Comparison of ENCODE assay signal across 8 cellular contexts in the genomic region with DNA sequence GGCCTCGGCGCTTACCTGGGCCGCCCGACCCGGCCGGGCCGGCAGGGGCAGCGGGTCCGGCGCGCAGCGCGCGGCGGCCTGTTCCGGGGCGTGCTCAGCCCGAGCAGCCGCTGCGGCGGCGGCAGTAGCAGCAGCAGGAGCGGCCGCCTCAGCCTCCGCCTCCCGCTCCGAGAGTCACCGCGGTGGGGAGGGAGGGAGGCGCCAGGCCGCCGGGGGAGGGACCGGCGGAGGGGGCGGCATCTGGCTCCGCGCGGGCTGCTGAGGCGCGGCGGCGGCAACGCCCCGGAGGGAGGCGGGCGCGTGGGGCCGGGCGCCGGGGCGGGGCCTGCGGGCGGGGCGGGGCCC. TPM values are rescaled to one million over a fixed set of nuclear protein-coding genes. Genes with fewer than 3 reads are reported as not detected.
DNase-seq lines count a peak whose midpoint lies in the region; ATAC-seq and TF ChIP-seq lines count a peak whose summit lies in the region.

A gene with protein sequence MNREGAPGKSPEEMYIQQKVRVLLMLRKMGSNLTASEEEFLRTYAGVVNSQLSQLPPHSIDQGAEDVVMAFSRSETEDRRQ (minus strand): TSS at position 190 of the 345 bp plus-strand sequence. CDS start 38,205 bp downstream, outside the sequence.

- no peaks in the 10 kb centered on the region for H3K79me2 ChIP-seq in OCI-LY7 (ENCODE audit: insufficient read depth, low read depth, low read length)

- peak within 1 kb of the TSS; percentile 99 for H3K4me2 ChIP-seq in OCI-LY7 (ENCODE audit: low read length)

- TF ChIP-seq CTCF in OCI-LY7 (conservative IDR thresholded peaks at IDR 0.05; ENCODE audit: low read length), result no peak
- no peak for TF ChIP-seq CTCF in endothelial cell (IDR thresholded peaks at IDR 0.05; ENCODE audit: unreplicated experiment)

- peak within 1 kb of the TSS; percentile 91 for H2AFZ ChIP-seq in OCI-LY7 (ENCODE audit: low read length)

- peak within 1 kb of the TSS; percentile 77 for H3K27ac Mint-ChIP-seq in endothelial cell (ENCODE audit: unreplicated experiment)
- H3K27ac Mint-ChIP-seq in naive thymus-derived CD8-positive, alpha-beta T cell, result peak within 1 kb of the TSS; percentile 93 to 99 (median 97)

- peak; percentile 98 for DNase-seq in NCI-H2196 treated with DMSO at 0.1 percent for 48 hours (lab: John Stamatoyannopoulos, UW; ENCODE audit: unreplicated experiment)
- no peak for DNase-seq in NCI-H2196 (lab: John Stamatoyannopoulos, UW; ENCODE audit: unreplicated experiment)
- no peak for DNase-seq in OCI-LY7 (ENCODE audit: low spot score)
- DNase-seq in endothelial cell (ENCODE audit: low spot score), result no peak
- no peak for DNase-seq in naive thymus-derived CD8-positive, alpha-beta T cell
- no peak for DNase-seq in dedifferentiated amniotic fluid mesenchymal stem cell (ENCODE audit: extremely low spot score)
- DNase-seq in effector CD4-positive, alpha-beta T cell, result no peak

- H3K4me3 Mint-ChIP-seq in endothelial cell (ENCODE audit: unreplicated experiment), result peak within 1 kb of the TSS; percentile 98
- H3K4me3 Mint-ChIP-seq in naive thymus-derived CD8-positive, alpha-beta T cell, result peak within 1 kb of the TSS; percentile 94 to 99 (median 96)

- peaks cover 5% of the 10 kb centered on the region for H3K27me3 Mint-ChIP-seq in endothelial cell (ENCODE audit: unreplicated experiment)
- H3K27me3 Mint-ChIP-seq in naive thymus-derived CD8-positive, alpha-beta T cell, result no peaks in the 10 kb centered on the region

- POLR2A ChIA-PET in OCI-LY7 (lab: Charles Lee), result interaction anchor here (1.0 kb wide), 3 partner anchors 9 to 23 kb away, joined by 3 read pairs; no protein-coding TSS in a partner anchor
- POLR2A ChIA-PET in naive thymus-derived CD8-positive, alpha-beta T cell (lab: Charles Lee), result interaction anchor here (1.2 kb wide), 1 partner anchor 34 kb away, joined by 4 read pairs; no protein-coding TSS in a partner anchor

- peak; percentile 84 for ATAC-seq in HG02798 (IDR thresholded peaks at IDR 0.05; ENCODE audit: poor library complexity, unreplicated experiment)
- peak; percentile 78 for ATAC-seq in naive thymus-derived CD8-positive, alpha-beta T cell

- no peaks in the 10 kb centered on the region for H3K9me3 ChIP-seq in OCI-LY7 (ENCODE audit: low read length)

- no peaks in the 10 kb centered on the region for H3K9me2 ChIP-seq in OCI-LY7 (ENCODE audit: insufficient read depth, low read length)

- H3K36me3 Mint-ChIP-seq in endothelial cell (ENCODE audit: low read depth, unreplicated experiment), result peaks cover 16% of the 10 kb centered on the region
- H3K36me3 Mint-ChIP-seq in naive thymus-derived CD8-positive, alpha-beta T cell, result no peaks in the 10 kb centered on the region

- H3K36me3 ChIP-seq in OCI-LY7 (ENCODE audit: insufficient read depth, low read length), result no peaks in the 10 kb centered on the region

- peaks cover 36% of the 10 kb centered on the region for H3K4me1 Mint-ChIP-seq in endothelial cell (ENCODE audit: unreplicated experiment)
- peaks cover 23 to 42% (median 30%) of the 10 kb centered on the region in 4 donors for H3K4me1 Mint-ChIP-seq in naive thymus-derived CD8-positive, alpha-beta T cell

- CTCF ChIA-PET in OCI-LY7 (lab: Charles Lee; ENCODE audit: unreplicated experiment), result no interaction called here

- H4K20me1 ChIP-seq in OCI-LY7 (ENCODE audit: insufficient read depth, low read length), result no peaks in the 10 kb centered on the region

- H3K4me3 ChIP-seq in OCI-LY7 (ENCODE audit: low read depth, low read length, poor library complexity, severe bottlenecking), result peak within 1 kb of the TSS; percentile 86

- H3K9me3 Mint-ChIP-seq in endothelial cell (ENCODE audit: unreplicated experiment), result no peaks in the 10 kb centered on the region
- H3K9me3 Mint-ChIP-seq in naive thymus-derived CD8-positive, alpha-beta T cell, result no peaks in the 10 kb centered on the region

- peak within 1 kb of the TSS; percentile 85 for H3K27ac ChIP-seq in OCI-LY7 (ENCODE audit: low read depth, low read length, poor library complexity, severe bottlenecking)

- BruUV-seq in OCI-LY7 (replicated peaks; lab: Mats Ljungman, UMichigan), result no TSS peak

- H3K4me1 ChIP-seq in OCI-LY7 (ENCODE audit: insufficient read depth, low read length, poor library complexity, severe bottlenecking), result peaks cover 16% of the 10 kb centered on the region

- intact Hi-C loops in OCI-LY7 (cut with micrococcal nuclease; ENCODE audit: unreplicated experiment), result loop anchor here (1.0 to 2.0 kb wide), 2 partner anchors 33 to 123 kb away; a partner anchor contains a TSS

RNA-seq across cellular contexts. Expression of the gene that starts here (rescaled TPM):
- total RNA-seq in OCI-LY7 (2014; rRNA removed; shearing (Covaris generic)), result 9.6 and 14.7 TPM in 2 replicates
- total RNA-seq in OCI-LY7 (2022) (17.4 and 21.3 TPM in 2 replicates), endothelial cell (ENCODE audit: unreplicated experiment) (106 TPM)
- total RNA-seq in naive thymus-derived CD8-positive, alpha-beta T cell, result 1 to 10 TPM; 7.5 to 8.9 TPM
- 10 to 100 TPM in 1 of 3 donors, 1 to 10 TPM in 2; 7.0 to 17.1 (median 9.9) TPM for polyA plus RNA-seq in naive thymus-derived CD8-positive, alpha-beta T cell
